In the genomic region with DNA sequence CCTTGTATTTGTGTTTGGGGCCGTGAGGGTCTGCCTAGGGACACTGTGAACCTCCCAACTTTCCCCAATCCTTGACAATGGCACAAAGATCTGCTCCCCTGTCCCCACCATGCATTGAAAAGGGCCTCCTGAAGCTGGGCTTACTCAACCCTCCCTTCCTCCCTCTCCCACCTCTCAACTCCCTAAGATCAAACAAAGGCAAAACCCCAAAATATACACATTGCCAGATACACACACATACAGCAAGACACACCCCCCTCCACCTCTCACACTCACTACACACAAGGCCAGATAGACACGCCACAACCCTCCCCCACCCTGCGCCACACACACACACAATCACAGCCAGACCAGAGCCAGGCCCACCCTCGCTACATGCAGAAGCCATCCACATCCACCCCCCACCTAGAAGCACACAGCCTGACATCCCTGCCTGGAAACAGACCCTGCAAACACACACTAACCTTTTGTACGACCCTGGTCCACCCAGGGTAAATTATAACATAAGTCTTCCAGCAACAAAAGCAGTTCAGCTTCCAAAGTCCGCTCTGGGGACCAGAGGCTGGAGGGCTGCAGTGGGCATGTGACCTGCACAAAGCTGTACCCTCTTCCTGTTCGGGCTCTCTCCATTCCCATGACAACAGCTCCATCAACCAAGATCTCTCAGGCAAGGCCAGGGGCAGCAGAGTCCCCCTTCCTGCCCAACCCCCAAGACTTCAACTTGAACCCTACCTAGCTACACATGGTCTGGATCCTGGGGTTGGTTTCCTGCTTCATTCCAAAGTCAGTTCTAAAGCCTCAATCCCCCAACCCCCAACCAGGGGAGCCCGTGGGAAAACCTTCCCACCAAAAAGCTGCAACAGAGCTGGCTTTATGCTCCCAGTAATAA, we compare ENCODE assay signal across 1 cellular context.
A peak's percentile ranks its signal among the peaks of the same experiment; 100 is the strongest.
TF ChIP-seq lines count a peak whose summit lies in the region.

No MANE protein-coding gene starts in this region.

TF ChIP-seq in HepG2, 621 proteins besides CTCF, POLR2A, EP300 and RAD21 (continued from another document and continues in another):
- TF ChIP-seq, protein P1, sequence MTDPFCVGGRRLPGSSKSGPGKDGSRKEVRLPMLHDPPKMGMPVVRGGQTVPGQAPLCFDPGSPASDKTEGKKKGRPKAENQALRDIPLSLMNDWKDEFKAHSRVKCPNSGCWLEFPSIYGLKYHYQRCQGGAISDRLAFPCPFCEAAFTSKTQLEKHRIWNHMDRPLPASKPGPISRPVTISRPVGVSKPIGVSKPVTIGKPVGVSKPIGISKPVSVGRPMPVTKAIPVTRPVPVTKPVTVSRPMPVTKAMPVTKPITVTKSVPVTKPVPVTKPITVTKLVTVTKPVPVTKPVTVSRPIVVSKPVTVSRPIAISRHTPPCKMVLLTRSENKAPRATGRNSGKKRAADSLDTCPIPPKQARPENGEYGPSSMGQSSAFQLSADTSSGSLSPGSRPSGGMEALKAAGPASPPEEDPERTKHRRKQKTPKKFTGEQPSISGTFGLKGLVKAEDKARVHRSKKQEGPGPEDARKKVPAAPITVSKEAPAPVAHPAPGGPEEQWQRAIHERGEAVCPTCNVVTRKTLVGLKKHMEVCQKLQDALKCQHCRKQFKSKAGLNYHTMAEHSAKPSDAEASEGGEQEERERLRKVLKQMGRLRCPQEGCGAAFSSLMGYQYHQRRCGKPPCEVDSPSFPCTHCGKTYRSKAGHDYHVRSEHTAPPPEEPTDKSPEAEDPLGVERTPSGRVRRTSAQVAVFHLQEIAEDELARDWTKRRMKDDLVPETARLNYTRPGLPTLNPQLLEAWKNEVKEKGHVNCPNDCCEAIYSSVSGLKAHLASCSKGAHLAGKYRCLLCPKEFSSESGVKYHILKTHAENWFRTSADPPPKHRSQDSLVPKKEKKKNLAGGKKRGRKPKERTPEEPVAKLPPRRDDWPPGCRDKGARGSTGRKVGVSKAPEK (CRISPR knock-in tag; IDR thresholded peaks at IDR 0.05; ENCODE audit: borderline replicate concordance) = 0 out of 2 replicates have a peak, but pooled peaks have one; percentile 39
- TF ChIP-seq ZNF589 (CRISPR knock-in tag; conservative IDR thresholded peaks at IDR 0.05) (no peak; the same call in 1 of the 2 replicates), PREB (CRISPR knock-in tag; IDR thresholded peaks at IDR 0.05) (no peak), ZNF761 (CRISPR knock-in tag; conservative IDR thresholded peaks at IDR 0.05) (peak; percentile 49; the same call in 1 of the 2 replicates), FOXK2 (IDR thresholded peaks at IDR 0.05) (peak; percentile 29; the same call in 1 of the 2 replicates), HCFC1 (IDR thresholded peaks at IDR 0.05; ENCODE audit: low read depth, low read length) (no peak), ZEB1 (IDR thresholded peaks at IDR 0.05; ENCODE audit: insufficient replicate concordance, low read depth) (no peak), MAZ (IDR thresholded peaks at IDR 0.05; ENCODE audit: borderline replicate concordance, low read depth, low read length) (no peak), MAZ (CRISPR knock-in tag; IDR thresholded peaks at IDR 0.05; ENCODE audit: low read depth) (peak; percentile 71), ZNF234 (CRISPR knock-in tag; conservative IDR thresholded peaks at IDR 0.05) (no peak), ZNF3 (CRISPR knock-in tag; IDR thresholded peaks at IDR 0.05) (no peak), ZNF619 (CRISPR knock-in tag; IDR thresholded peaks at IDR 0.05) (no peak), CCDC6 (CRISPR knock-in tag; IDR thresholded peaks at IDR 0.05) (no peak), ZNF160 (CRISPR knock-in tag; IDR thresholded peaks at IDR 0.05) (no peak), GPN1 (CRISPR knock-in tag; IDR thresholded peaks at IDR 0.05; ENCODE audit: borderline replicate concordance) (no peak), ISL2 (CRISPR knock-in tag; IDR thresholded peaks at IDR 0.05) (peak; percentile 44; the same call in 1 of the 2 replicates), FOXJ3 (CRISPR knock-in tag; IDR thresholded peaks at IDR 0.05; ENCODE audit: borderline replicate concordance) (peak; percentile 70; the same call in 1 of the 2 replicates), MIER2 (CRISPR knock-in tag; IDR thresholded peaks at IDR 0.05) (no peak; the same call in 1 of the 2 replicates), ZSCAN21 (CRISPR knock-in tag; IDR thresholded peaks at IDR 0.05; ENCODE audit: borderline replicate concordance) (peak; percentile 73; the same call in 1 of the 2 replicates), ZNF24 (IDR thresholded peaks at IDR 0.05) (no peak), NCOA5 (CRISPR knock-in tag; IDR thresholded peaks at IDR 0.05) (no peak), TARDBP (CRISPR knock-in tag; IDR thresholded peaks at IDR 0.05) (no peak; the same call in 1 of the 2 replicates), ZNF672 (CRISPR knock-in tag; IDR thresholded peaks at IDR 0.05) (no peak), CENPX (CRISPR knock-in tag; IDR thresholded peaks at IDR 0.05) (no peak), GRHL1 (CRISPR knock-in tag; conservative IDR thresholded peaks at IDR 0.05) (no peak), ZNF605 (CRISPR knock-in tag; IDR thresholded peaks at IDR 0.05) (0 out of 2 replicates have a peak, but pooled peaks have one; percentile 42), ZSCAN30 (CRISPR knock-in tag; IDR thresholded peaks at IDR 0.05) (0 out of 2 replicates have a peak, but pooled peaks have one; percentile 47), ZNF331 (CRISPR knock-in tag; IDR thresholded peaks at IDR 0.05) (0 out of 2 replicates have a peak, but pooled peaks have one; percentile 32), ATAD3A (CRISPR knock-in tag; IDR thresholded peaks at IDR 0.05) (no peak), ZBTB7A (CRISPR knock-in tag; IDR thresholded peaks at IDR 0.05) (peak; percentile 77; the same call in 1 of the 2 replicates), PATZ1 (CRISPR knock-in tag; IDR thresholded peaks at IDR 0.05) (peak; percentile 93), ZNF879 (CRISPR knock-in tag; IDR thresholded peaks at IDR 0.05) (no peak), THYN1 (CRISPR knock-in tag; IDR thresholded peaks at IDR 0.05; ENCODE audit: borderline replicate concordance, low read depth) (no peak), CREM (IDR thresholded peaks at IDR 0.05) (peak; percentile 70; the same call in 1 of the 2 replicates), CREM (CRISPR knock-in tag; IDR thresholded peaks at IDR 0.05) (no peak)
- TF ChIP-seq, protein P2, sequence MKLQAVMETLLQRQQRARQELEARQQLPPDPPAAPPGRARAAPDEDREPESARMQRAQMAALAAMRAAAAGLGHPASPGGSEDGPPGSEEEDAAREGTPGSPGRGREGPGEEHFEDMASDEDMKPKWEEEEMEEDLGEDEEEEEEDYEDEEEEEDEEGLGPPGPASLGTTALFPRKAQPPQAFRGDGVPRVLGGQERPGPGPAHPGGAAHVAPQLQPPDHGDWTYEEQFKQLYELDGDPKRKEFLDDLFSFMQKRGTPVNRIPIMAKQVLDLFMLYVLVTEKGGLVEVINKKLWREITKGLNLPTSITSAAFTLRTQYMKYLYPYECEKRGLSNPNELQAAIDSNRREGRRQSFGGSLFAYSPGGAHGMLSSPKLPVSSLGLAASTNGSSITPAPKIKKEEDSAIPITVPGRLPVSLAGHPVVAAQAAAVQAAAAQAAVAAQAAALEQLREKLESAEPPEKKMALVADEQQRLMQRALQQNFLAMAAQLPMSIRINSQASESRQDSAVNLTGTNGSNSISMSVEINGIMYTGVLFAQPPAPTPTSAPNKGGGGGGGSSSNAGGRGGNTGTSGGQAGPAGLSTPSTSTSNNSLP (IDR thresholded peaks at IDR 0.05; ENCODE audit: low read depth, low read length) = no peak
- TF ChIP-seq, protein P3, sequence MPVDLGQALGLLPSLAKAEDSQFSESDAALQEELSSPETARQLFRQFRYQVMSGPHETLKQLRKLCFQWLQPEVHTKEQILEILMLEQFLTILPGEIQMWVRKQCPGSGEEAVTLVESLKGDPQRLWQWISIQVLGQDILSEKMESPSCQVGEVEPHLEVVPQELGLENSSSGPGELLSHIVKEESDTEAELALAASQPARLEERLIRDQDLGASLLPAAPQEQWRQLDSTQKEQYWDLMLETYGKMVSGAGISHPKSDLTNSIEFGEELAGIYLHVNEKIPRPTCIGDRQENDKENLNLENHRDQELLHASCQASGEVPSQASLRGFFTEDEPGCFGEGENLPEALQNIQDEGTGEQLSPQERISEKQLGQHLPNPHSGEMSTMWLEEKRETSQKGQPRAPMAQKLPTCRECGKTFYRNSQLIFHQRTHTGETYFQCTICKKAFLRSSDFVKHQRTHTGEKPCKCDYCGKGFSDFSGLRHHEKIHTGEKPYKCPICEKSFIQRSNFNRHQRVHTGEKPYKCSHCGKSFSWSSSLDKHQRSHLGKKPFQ (CRISPR knock-in tag; IDR thresholded peaks at IDR 0.05; ENCODE audit: insufficient replicate concordance) = peak; percentile 77
- TF ChIP-seq, protein P4, sequence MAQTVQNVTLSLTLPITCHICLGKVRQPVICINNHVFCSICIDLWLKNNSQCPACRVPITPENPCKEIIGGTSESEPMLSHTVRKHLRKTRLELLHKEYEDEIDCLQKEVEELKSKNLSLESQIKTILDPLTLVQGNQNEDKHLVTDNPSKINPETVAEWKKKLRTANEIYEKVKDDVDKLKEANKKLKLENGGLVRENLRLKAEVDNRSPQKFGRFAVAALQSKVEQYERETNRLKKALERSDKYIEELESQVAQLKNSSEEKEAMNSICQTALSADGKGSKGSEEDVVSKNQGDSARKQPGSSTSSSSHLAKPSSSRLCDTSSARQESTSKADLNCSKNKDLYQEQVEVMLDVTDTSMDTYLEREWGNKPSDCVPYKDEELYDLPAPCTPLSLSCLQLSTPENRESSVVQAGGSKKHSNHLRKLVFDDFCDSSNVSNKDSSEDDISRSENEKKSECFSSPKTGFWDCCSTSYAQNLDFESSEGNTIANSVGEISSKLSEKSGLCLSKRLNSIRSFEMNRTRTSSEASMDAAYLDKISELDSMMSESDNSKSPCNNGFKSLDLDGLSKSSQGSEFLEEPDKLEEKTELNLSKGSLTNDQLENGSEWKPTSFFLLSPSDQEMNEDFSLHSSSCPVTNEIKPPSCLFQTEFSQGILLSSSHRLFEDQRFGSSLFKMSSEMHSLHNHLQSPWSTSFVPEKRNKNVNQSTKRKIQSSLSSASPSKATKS (CRISPR knock-in tag; IDR thresholded peaks at IDR 0.05) = no peak
- TF ChIP-seq, protein P5, sequence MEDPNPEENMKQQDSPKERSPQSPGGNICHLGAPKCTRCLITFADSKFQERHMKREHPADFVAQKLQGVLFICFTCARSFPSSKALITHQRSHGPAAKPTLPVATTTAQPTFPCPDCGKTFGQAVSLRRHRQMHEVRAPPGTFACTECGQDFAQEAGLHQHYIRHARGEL (CRISPR knock-in tag; IDR thresholded peaks at IDR 0.05) = no peak
- TF ChIP-seq, protein P6, sequence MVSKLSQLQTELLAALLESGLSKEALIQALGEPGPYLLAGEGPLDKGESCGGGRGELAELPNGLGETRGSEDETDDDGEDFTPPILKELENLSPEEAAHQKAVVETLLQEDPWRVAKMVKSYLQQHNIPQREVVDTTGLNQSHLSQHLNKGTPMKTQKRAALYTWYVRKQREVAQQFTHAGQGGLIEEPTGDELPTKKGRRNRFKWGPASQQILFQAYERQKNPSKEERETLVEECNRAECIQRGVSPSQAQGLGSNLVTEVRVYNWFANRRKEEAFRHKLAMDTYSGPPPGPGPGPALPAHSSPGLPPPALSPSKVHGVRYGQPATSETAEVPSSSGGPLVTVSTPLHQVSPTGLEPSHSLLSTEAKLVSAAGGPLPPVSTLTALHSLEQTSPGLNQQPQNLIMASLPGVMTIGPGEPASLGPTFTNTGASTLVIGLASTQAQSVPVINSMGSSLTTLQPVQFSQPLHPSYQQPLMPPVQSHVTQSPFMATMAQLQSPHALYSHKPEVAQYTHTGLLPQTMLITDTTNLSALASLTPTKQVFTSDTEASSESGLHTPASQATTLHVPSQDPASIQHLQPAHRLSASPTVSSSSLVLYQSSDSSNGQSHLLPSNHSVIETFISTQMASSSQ (IDR thresholded peaks at IDR 0.05; ENCODE audit: low read depth) = no peak
- TF ChIP-seq, protein P6 (CRISPR knock-in tag; IDR thresholded peaks at IDR 0.05; ENCODE audit: borderline replicate concordance) = no peak; the same call in 1 of the 2 replicates
